In the genomic region with DNA sequence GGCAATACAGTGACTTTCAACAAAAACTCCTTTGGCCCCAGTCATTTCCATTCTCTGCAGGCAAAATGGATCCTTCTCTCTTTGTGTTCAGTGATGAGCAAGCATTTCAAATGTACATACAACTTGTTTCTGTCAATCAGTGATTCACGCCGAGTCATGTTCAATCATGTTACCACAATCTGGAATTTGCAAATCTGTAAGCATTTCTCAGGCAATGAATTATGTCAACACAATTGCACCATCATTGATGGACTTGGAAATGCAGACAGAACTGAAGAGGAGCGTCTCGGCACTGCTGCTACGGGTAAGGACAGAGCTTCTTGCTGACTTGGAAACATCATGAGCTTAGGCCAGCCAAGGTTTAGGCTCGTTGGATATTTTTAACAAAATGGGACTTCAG, we compare ENCODE assay signal across 1 cellular context.
TF ChIP-seq lines count a peak whose summit lies in the region.

No MANE protein-coding gene starts in this region.

TF ChIP-seq in A549, 52 proteins besides CTCF, POLR2A, EP300 and RAD21 (continued from another document):
- TF ChIP-seq, protein P1, sequence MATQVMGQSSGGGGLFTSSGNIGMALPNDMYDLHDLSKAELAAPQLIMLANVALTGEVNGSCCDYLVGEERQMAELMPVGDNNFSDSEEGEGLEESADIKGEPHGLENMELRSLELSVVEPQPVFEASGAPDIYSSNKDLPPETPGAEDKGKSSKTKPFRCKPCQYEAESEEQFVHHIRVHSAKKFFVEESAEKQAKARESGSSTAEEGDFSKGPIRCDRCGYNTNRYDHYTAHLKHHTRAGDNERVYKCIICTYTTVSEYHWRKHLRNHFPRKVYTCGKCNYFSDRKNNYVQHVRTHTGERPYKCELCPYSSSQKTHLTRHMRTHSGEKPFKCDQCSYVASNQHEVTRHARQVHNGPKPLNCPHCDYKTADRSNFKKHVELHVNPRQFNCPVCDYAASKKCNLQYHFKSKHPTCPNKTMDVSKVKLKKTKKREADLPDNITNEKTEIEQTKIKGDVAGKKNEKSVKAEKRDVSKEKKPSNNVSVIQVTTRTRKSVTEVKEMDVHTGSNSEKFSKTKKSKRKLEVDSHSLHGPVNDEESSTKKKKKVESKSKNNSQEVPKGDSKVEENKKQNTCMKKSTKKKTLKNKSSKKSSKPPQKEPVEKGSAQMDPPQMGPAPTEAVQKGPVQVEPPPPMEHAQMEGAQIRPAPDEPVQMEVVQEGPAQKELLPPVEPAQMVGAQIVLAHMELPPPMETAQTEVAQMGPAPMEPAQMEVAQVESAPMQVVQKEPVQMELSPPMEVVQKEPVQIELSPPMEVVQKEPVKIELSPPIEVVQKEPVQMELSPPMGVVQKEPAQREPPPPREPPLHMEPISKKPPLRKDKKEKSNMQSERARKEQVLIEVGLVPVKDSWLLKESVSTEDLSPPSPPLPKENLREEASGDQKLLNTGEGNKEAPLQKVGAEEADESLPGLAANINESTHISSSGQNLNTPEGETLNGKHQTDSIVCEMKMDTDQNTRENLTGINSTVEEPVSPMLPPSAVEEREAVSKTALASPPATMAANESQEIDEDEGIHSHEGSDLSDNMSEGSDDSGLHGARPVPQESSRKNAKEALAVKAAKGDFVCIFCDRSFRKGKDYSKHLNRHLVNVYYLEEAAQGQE (IDR thresholded peaks at IDR 0.05) = no peak
- TF ChIP-seq, protein P2, sequence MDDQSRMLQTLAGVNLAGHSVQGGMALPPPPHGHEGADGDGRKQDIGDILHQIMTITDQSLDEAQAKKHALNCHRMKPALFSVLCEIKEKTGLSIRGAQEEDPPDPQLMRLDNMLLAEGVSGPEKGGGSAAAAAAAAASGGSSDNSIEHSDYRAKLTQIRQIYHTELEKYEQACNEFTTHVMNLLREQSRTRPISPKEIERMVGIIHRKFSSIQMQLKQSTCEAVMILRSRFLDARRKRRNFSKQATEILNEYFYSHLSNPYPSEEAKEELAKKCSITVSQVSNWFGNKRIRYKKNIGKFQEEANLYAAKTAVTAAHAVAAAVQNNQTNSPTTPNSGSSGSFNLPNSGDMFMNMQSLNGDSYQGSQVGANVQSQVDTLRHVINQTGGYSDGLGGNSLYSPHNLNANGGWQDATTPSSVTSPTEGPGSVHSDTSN (IDR thresholded peaks at IDR 0.05) = no peak
- TF ChIP-seq SREBF2 (IDR thresholded peaks at IDR 0.05) (no peak), ESRRA (IDR thresholded peaks at IDR 0.05; ENCODE audit: borderline replicate concordance, low read length) (no peak), NFE2L2 (conservative IDR thresholded peaks at IDR 0.05; ENCODE audit: low read length) (peak; percentile 33; the same call in 1 of the 2 replicates), HDAC2 (IDR thresholded peaks at IDR 0.05) (no peak), MAZ (IDR thresholded peaks at IDR 0.05; ENCODE audit: borderline replicate concordance, low read depth, low read length) (no peak), TFCP2L1 (CRISPR knock-in tag; IDR thresholded peaks at IDR 0.05) (no peak), MAFK (IDR thresholded peaks at IDR 0.05; ENCODE audit: partially characterized antibody) (peak; percentile 89), ZSCAN20 (CRISPR knock-in tag; IDR thresholded peaks at IDR 0.05) (no peak), ZC3H11A (IDR thresholded peaks at IDR 0.05) (no peak)
